In genomic region chr16:85542548-85542927, GRCh38 we compare ENCODE assay signal across 23 cellular contexts.
DNase-seq lines count a peak whose midpoint lies in the region; ATAC-seq, FAIRE-seq and TF ChIP-seq lines count a peak whose summit lies in the region.
"Had no signal": no experiment of that assay in that cellular context is flagged by ENCODE, and none has a peak within 500 bp of the region (broad histone marks: within the 10 kb centered on the region; RNA-seq: fewer than 3 reads in every experiment).

No MANE protein-coding gene starts in this region.

- H3K36me3 ChIP-seq in HepG2 (replicated peaks in 1 of 2; ENCODE audit: control insufficient read depth in 1 of 2, insufficient read depth in 2 of 2, low read length in 2 of 2) = no peaks in the 10 kb centered on the region
- H3K36me3 ChIP-seq in right lobe of liver = no peaks in the 10 kb centered on the region
- no peaks in the 10 kb centered on the region for H3K36me3 ChIP-seq in SJCRH30
- no peaks in the 10 kb centered on the region for H3K36me3 ChIP-seq in smooth muscle cell (ENCODE audit: low read depth)
- H3K36me3 ChIP-seq in ovary = no peaks in the 10 kb centered on the region
- H3K36me3 ChIP-seq: thyroid gland had no signal

- FAIRE-seq in HepG2 (lab: Jason Lieb, UNC) = no peak
- FAIRE-seq: astrocyte had no signal

- ATAC-seq in HepG2 (no peak), right lobe of liver (no peak)
- ATAC-seq in activated CD8-positive, alpha-beta memory T cell treated with anti-CD3 and anti-CD28 coated beads, Interleukin-2, amount 10 ng/mL, durations not matched to agents 7 days and 5 days = no peak
- ATAC-seq: Right ventricle myocardium inferior had no signal

- no peak overlapping the region for H3K4me3 Mint-ChIP-seq in mesothelial cell of epicardium
- H3K4me3 Mint-ChIP-seq in activated CD8-positive, alpha-beta memory T cell treated with anti-CD3 and anti-CD28 coated beads, Interleukin-2, amount 10 ng/mL, durations not matched to agents 7 days and 5 days = no peak overlapping the region
- H3K4me3 Mint-ChIP-seq: activated CD4-positive, alpha-beta memory T cell treated with anti-CD3 and anti-CD28 coated beads for 36 hours; activated naive CD4-positive, alpha-beta T cell treated with anti-CD3 and anti-CD28 coated beads, Interleukin-2, amount 10 ng/mL, durations not matched to agents 7 days and 5 days; CD4-positive, alpha-beta T cell; natural killer cell treated with Interleukin-12 subunit alpha and Interleukin-12 subunit beta and Interleukin-15 and Interleukin-18, amount 100 ng/mL, for 72 hours had no signal

- no peaks in the 10 kb centered on the region for H3K27me3 Mint-ChIP-seq in mesothelial cell of epicardium (ENCODE audit: low read depth)
- no peaks in the 10 kb centered on the region for H3K27me3 Mint-ChIP-seq in activated CD8-positive, alpha-beta memory T cell treated with anti-CD3 and anti-CD28 coated beads, Interleukin-2, amount 10 ng/mL, durations not matched to agents 7 days and 5 days
- H3K27me3 Mint-ChIP-seq: activated CD4-positive, alpha-beta memory T cell treated with anti-CD3 and anti-CD28 coated beads for 36 hours; CD4-positive, alpha-beta T cell; natural killer cell treated with Interleukin-12 subunit alpha and Interleukin-12 subunit beta and Interleukin-15 and Interleukin-18, amount 100 ng/mL, for 72 hours had no signal

- H3K79me2 ChIP-seq in HepG2 (ENCODE audit: insufficient read depth, low read length) (peaks cover 7% of the 10 kb centered on the region), smooth muscle cell (ENCODE audit: low read depth) (no peaks in the 10 kb centered on the region)

- DNase-seq in HepG2 (ENCODE audit: low spot score) = no peak
- no peak for DNase-seq in right lobe of liver
- peak; percentile 75 to 76 for DNase-seq in SJCRH30
- no peak for DNase-seq in mesothelial cell of epicardium (ENCODE audit: low spot score in 2 of 2, unreplicated experiment in 2 of 2)
- DNase-seq in activated CD8-positive, alpha-beta memory T cell treated with anti-CD3 and anti-CD28 coated beads, Interleukin-2, amount 10 ng/mL, durations not matched to agents 7 days and 5 days = no peak
- DNase-seq in smooth muscle cell (lab: John Stamatoyannopoulos, UW; ENCODE audit: unreplicated experiment) = no peak
- no peak for DNase-seq in ovary
- DNase-seq in mucosa of gallbladder (ENCODE audit: low spot score) = no peak
- DNase-seq: ACHN; activated CD4-positive, alpha-beta memory T cell treated with anti-CD3 and anti-CD28 coated beads for 36 hours; activated naive CD4-positive, alpha-beta T cell treated with anti-CD3 and anti-CD28 coated beads, Interleukin-2, amount 10 ng/mL, durations not matched to agents 7 days and 5 days; activated T-cell treated with anti-CD3 and anti-CD28 coated beads, Interleukin-2, amount 50 U/mL, for 1 hour; CD4-positive, alpha-beta T cell; HCEC 1CT; head of caudate nucleus; Kasumi-1; stimulated activated naive CD4-positive, alpha-beta T cell; thyroid gland had no signal

- TF ChIP-seq RAD21 in HepG2 (CRISPR knock-in tag; IDR thresholded peaks at IDR 0.05) = no peak

- in situ Hi-C loops in HepG2 (cut with HindIII; ENCODE audit: extremely low pct_ligation_motif_present, low pct_unique_long_range_greater_than_20kb) = no loop called here

- H3K9me3 ChIP-seq in HepG2 (ENCODE audit: low read length) (no peaks in the 10 kb centered on the region), right lobe of liver (no peaks in the 10 kb centered on the region), SJCRH30 (replicated peaks) (peaks cover 6% of the 10 kb centered on the region; the same call in 1 of the 2 replicates), smooth muscle cell (replicated peaks; ENCODE audit: low read depth) (no peaks in the 10 kb centered on the region), ovary (peaks cover 0 to 5% of the 10 kb centered on the region in 2 donors)
- H3K9me3 ChIP-seq: thyroid gland had no signal

- H4K20me1 ChIP-seq in HepG2 (ENCODE audit: insufficient read depth, low read length) = no peaks in the 10 kb centered on the region
- peaks cover 79% of the 10 kb centered on the region for H4K20me1 ChIP-seq in smooth muscle cell (ENCODE audit: low read depth)

- no peak overlapping the region for H3K9ac ChIP-seq in HepG2 (ENCODE audit: insufficient read depth, low read depth, low read length)
- no peak overlapping the region for H3K9ac ChIP-seq in smooth muscle cell (ENCODE audit: low read depth)

- BruUV-seq in HepG2 (replicated peaks; lab: Mats Ljungman, UMichigan) = no TSS peak

- TF ChIP-seq EP300 in HepG2 (IDR thresholded peaks at IDR 0.05; ENCODE audit: low read depth in 2 of 2, low read length in 2 of 2) (no peak), HepG2 (CRISPR knock-in tag; IDR thresholded peaks at IDR 0.05; ENCODE audit: borderline replicate concordance) (no peak), ovary (IDR thresholded peaks at IDR 0.05) (no peak)

- intact Hi-C loops in HepG2 (cut with micrococcal nuclease; ENCODE audit: unreplicated experiment) = no loop called here
- intact Hi-C loops in right lobe of liver (cut with DNase I) = loop anchor here in 1 of 2 donors (10.0 kb wide), 1 partner anchor 118 kb away; no protein-coding TSS in a partner anchor
- intact Hi-C loops in ovary (cut with DNase I) = no loop called here

- peaks cover 29% of the 10 kb centered on the region for H3K4me1 Mint-ChIP-seq in mesothelial cell of epicardium
- H3K4me1 Mint-ChIP-seq in activated CD8-positive, alpha-beta memory T cell treated with anti-CD3 and anti-CD28 coated beads, Interleukin-2, amount 10 ng/mL, durations not matched to agents 7 days and 5 days = no peaks in the 10 kb centered on the region
- H3K4me1 Mint-ChIP-seq: activated naive CD4-positive, alpha-beta T cell treated with anti-CD3 and anti-CD28 coated beads, Interleukin-2, amount 10 ng/mL, durations not matched to agents 7 days and 5 days had no signal

- TF ChIP-seq POLR2A in HepG2 (IDR thresholded peaks at IDR 0.05; ENCODE audit: insufficient read depth in 1 of 2, low read depth in 2 of 2, low read length in 2 of 2) (no peak), right lobe of liver (IDR thresholded peaks at IDR 0.05) (no peak), ovary (IDR thresholded peaks at IDR 0.05) (no peak)

- CTCF ChIA-PET in HepG2 (lab: Yijun Ruan, JAX; ENCODE audit: low intra/inter-chr PET ratio, low total read pairs) = no interaction called here
- CTCF ChIA-PET in activated CD8-positive, alpha-beta memory T cell treated with anti-CD3 and anti-CD28 coated beads, Interleukin-2, amount 10 ng/mL, durations not matched to agents 7 days and 5 days (lab: Charles Lee) = interaction anchor here (2.4 kb wide), 1 partner anchor 10 kb away, joined by 9 read pairs; no protein-coding TSS in a partner anchor

- H3K4me1 ChIP-seq in HepG2 (ENCODE audit: insufficient read depth, low read length) (peaks cover 71% of the 10 kb centered on the region), right lobe of liver (peaks cover 0 to 28% (median 7%) of the 10 kb centered on the region in 4 donors), SJCRH30 (peaks cover 38% of the 10 kb centered on the region), smooth muscle cell (ENCODE audit: low read depth) (no peaks in the 10 kb centered on the region), ovary (ENCODE audit: insufficient read depth) (peaks cover 10% of the 10 kb centered on the region)
- H3K4me1 ChIP-seq: thyroid gland had no signal

- no peak overlapping the region for H2AFZ ChIP-seq in HepG2 (ENCODE audit: low read length)
- H2AFZ ChIP-seq in smooth muscle cell (ENCODE audit: low read depth) = no peak overlapping the region

- H3K27me3 ChIP-seq in HepG2 (ENCODE audit: control insufficient read depth in 1 of 2, insufficient read depth in 2 of 2, low read length in 2 of 2) (no peaks in the 10 kb centered on the region), right lobe of liver (no peaks in the 10 kb centered on the region), SJCRH30 (no peaks in the 10 kb centered on the region), smooth muscle cell (ENCODE audit: low read depth) (no peaks in the 10 kb centered on the region), ovary (no peaks in the 10 kb centered on the region)
- H3K27me3 ChIP-seq: thyroid gland had no signal

- POLR2A ChIA-PET in HepG2 (lab: Yijun Ruan, JAX) = interaction anchor here (1.0 to 2.6 kb wide), 4 partner anchors 8 to 27 kb away, joined by 5 to 12 read pairs (median 6); no protein-coding TSS in a partner anchor

- H3K4me3 ChIP-seq in HepG2 (replicated peaks in 1 of 3; ENCODE audit: insufficient read depth in 1 of 3, low read depth in 2 of 3, low read length in 3 of 3) (no peak overlapping the region), right lobe of liver (no peak overlapping the region), SJCRH30 (no peak overlapping the region), smooth muscle cell (no peak overlapping the region), ovary (no peak overlapping the region)
- H3K4me3 ChIP-seq: lung, thyroid gland had no signal

- no peak overlapping the region for H3K27ac ChIP-seq in HepG2 (ENCODE audit: extremely low read length, insufficient read depth, low read length)
- no peak overlapping the region for H3K27ac ChIP-seq in right lobe of liver
- H3K27ac ChIP-seq in SJCRH30 = peak overlapping the region; percentile 53
- no peak overlapping the region for H3K27ac ChIP-seq in smooth muscle cell (ENCODE audit: low read depth)
- H3K27ac ChIP-seq in ovary = no peak overlapping the region
- H3K27ac ChIP-seq: thyroid gland, VCaP had no signal

- H3K9me3 Mint-ChIP-seq in mesothelial cell of epicardium = peaks cover 6% of the 10 kb centered on the region
- no peaks in the 10 kb centered on the region for H3K9me3 Mint-ChIP-seq in activated CD8-positive, alpha-beta memory T cell treated with anti-CD3 and anti-CD28 coated beads, Interleukin-2, amount 10 ng/mL, durations not matched to agents 7 days and 5 days (ENCODE audit: low read depth)
- H3K9me3 Mint-ChIP-seq: CD4-positive, alpha-beta T cell; natural killer cell treated with Interleukin-12 subunit alpha and Interleukin-12 subunit beta and Interleukin-15 and Interleukin-18, amount 100 ng/mL, for 72 hours had no signal

- peaks cover 21% of the 10 kb centered on the region for H3K36me3 Mint-ChIP-seq in mesothelial cell of epicardium
- H3K36me3 Mint-ChIP-seq in activated CD8-positive, alpha-beta memory T cell treated with anti-CD3 and anti-CD28 coated beads, Interleukin-2, amount 10 ng/mL, durations not matched to agents 7 days and 5 days = no peaks in the 10 kb centered on the region
- H3K36me3 Mint-ChIP-seq: activated CD4-positive, alpha-beta memory T cell treated with anti-CD3 and anti-CD28 coated beads for 36 hours; activated naive CD4-positive, alpha-beta T cell treated with anti-CD3 and anti-CD28 coated beads, Interleukin-2, amount 10 ng/mL, durations not matched to agents 7 days and 5 days; natural killer cell treated with Interleukin-12 subunit alpha and Interleukin-12 subunit beta and Interleukin-15 and Interleukin-18, amount 100 ng/mL, for 72 hours had no signal

- TF ChIP-seq CTCF in HepG2 (CRISPR knock-in tag; IDR thresholded peaks at IDR 0.05) (no peak), right lobe of liver (IDR thresholded peaks at IDR 0.05) (no peak), mesothelial cell of epicardium (IDR thresholded peaks at IDR 0.05; ENCODE audit: unreplicated experiment) (no peak), smooth muscle cell (IDR thresholded peaks at IDR 0.05; ENCODE audit: borderline replicate concordance, insufficient read depth, poor library complexity, severe bottlenecking) (no peak), ovary (IDR thresholded peaks at IDR 0.05) (no peak)

- H3K27ac Mint-ChIP-seq in mesothelial cell of epicardium = peak overlapping the region; percentile 50
- H3K27ac Mint-ChIP-seq in activated CD8-positive, alpha-beta memory T cell treated with anti-CD3 and anti-CD28 coated beads, Interleukin-2, amount 10 ng/mL, durations not matched to agents 7 days and 5 days = no peak overlapping the region
- H3K27ac Mint-ChIP-seq: activated CD4-positive, alpha-beta memory T cell treated with anti-CD3 and anti-CD28 coated beads for 36 hours; activated naive CD4-positive, alpha-beta T cell treated with anti-CD3 and anti-CD28 coated beads, Interleukin-2, amount 10 ng/mL, durations not matched to agents 7 days and 5 days; CD4-positive, alpha-beta T cell; natural killer cell treated with Interleukin-12 subunit alpha and Interleukin-12 subunit beta and Interleukin-15 and Interleukin-18, amount 100 ng/mL, for 72 hours had no signal

- no peaks in the 10 kb centered on the region for H3F3A ChIP-seq in smooth muscle cell (ENCODE audit: low read depth)

- WGBS in HepG2 (ENCODE audit: low lambda C conversion rate) = 84% methylated on average over 5 of the region's 7 CpGs
- no CpG with 5 or more reads among the region's 7 CpGs for WGBS in right lobe of liver (ENCODE audit: insufficient coverage, low coverage, low lambda C conversion rate, missing lambda C conversion rate)
- WGBS in smooth muscle cell (ENCODE audit: low lambda C conversion rate) = 76% methylated on average over 7 of the region's 7 CpGs
- 65 to 75% (median 69%) methylated on average over 6 to 7 of the region's 7 CpGs for WGBS in ovary, 3 donors

- H3K4me2 ChIP-seq in HepG2 (ENCODE audit: low read depth, low read length) (no peak overlapping the region), smooth muscle cell (no peak overlapping the region)

Comparison
In these comparisons a context has a peak if more than half of its experiments do, and no peak if none do; other contexts are left out.
1. DNase-seq: peak in SJCRH30 (2 of 2); none in HepG2 (single experiment), right lobe of liver (0 of 3), mesothelial cell of epicardium (0 of 2), activated CD8-positive, alpha-beta memory T cell treated with anti-CD3 and anti-CD28 coated beads, Interleukin-2, amount 10 ng/mL, durations not matched to agents 7 days and 5 days (single experiment), smooth muscle cell (single experiment), ovary (0 of 5) and mucosa of gallbladder (single experiment).